In the genomic region with DNA sequence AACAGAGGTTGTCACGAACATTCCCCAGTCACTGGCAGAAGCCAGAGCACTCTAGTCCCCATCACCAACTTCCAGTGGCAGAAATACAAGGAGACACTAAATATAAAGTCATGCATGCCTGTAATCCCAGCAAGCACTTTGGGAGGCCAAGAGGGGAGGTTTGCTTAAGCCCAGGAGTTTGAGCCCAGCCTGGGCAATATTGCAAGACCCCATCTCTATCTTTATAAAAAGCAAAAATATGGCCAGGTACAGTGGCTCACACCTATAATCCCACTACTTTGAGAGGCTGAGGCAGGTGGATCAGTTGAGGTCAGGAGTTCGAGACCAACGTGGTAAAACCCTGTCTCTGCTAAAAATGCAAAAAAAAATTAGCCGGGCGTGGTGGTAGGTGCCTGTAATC, we compare ENCODE assay signal across 30 cellular contexts. TPM values are rescaled to one million over a fixed set of nuclear protein-coding genes. Genes with fewer than 3 reads are reported as not detected.
"Had no signal": no experiment of that assay in that cellular context is flagged by ENCODE, and none has a peak within 500 bp of the region (broad histone marks: within the 10 kb centered on the region; RNA-seq: fewer than 3 reads in every experiment).

No MANE protein-coding gene starts in this region.

- H3K9me3 ChIP-seq: stomach, suprapubic skin, testis, thoracic aorta, thyroid gland, tibial artery, tibial nerve, transverse colon, upper lobe of left lung, upper lobe of right lung, uterus, vagina had no signal

- H3K27ac ChIP-seq: stomach, suprapubic skin, testis, thoracic aorta, thyroid gland, tibial artery, tibial nerve, transverse colon, upper lobe of left lung, upper lobe of right lung, uterus, vagina had no signal

- H3K36me3 ChIP-seq: transverse colon, uterus had no signal

- H3K27me3 ChIP-seq: stomach, suprapubic skin, testis, thyroid gland, tibial artery, tibial nerve, transverse colon, upper lobe of left lung, upper lobe of right lung, uterus, vagina had no signal

- ATAC-seq: stimulated activated effector memory CD8-positive, alpha-beta T cell treated with anti-CD3 and anti-CD28 coated beads, Interleukin-12 subunit alpha, Interleukin-12 subunit beta, amount 100 ng/mL, for 72 hours; stimulated activated memory B cell treated with anti-CD40 and anti-IgM and Interleukin-4, amounts not matched to agents 10 μg/mL and 1 μg/mL and 100 μg/mL, for 72 hours; stimulated activated naive B cell treated with anti-CD40 and anti-IgM and Interleukin-4, amounts not matched to agents 10 μg/mL and 1 μg/mL and 100 μg/mL, for 72 hours; stimulated activated naive CD8-positive, alpha-beta T cell treated with anti-CD3 and anti-CD28 coated beads, Interleukin-15, amount 100 ng/mL, for 72 hours; stimulated activated naive CD8-positive, alpha-beta T cell treated with anti-CD3 and anti-CD28 coated beads, Interleukin-15, Interleukin-2, amounts not matched to agents 100 U/mL and 50 U/mL, for 24 hours; upper lobe of right lung had no signal

- DNase-seq: stimulated activated CD4-positive, alpha-beta T cell treated with anti-CD3 and anti-CD28 coated beads, Interleukin-2, amount 100 ng/mL, for 48 hours; stimulated activated CD4-positive, alpha-beta T cell treated with anti-CD3 and anti-CD28 coated beads, Interleukin-4, amount 100 ng/mL, for 1 hour; stimulated activated CD4-positive, alpha-beta T cell treated with anti-CD3 and anti-CD28 coated beads, Interleukin-4, amount 100 ng/mL, for 24 hours; stimulated activated CD4-positive, alpha-beta T cell treated with anti-CD3 and anti-CD28 coated beads, Interleukin-4, amount 100 ng/mL, for 4 hours; stimulated activated CD8-positive, alpha-beta memory T cell treated with anti-CD3 and anti-CD28 coated beads, Interleukin-4, amount 100 ng/mL, for 48 hours; stimulated activated naive B cell treated with anti-CD40 and anti-IgM and Interleukin-4, amounts not matched to agents 10 μg/mL and 1 μg/mL and 100 μg/mL, for 72 hours; stimulated activated naive CD4-positive, alpha-beta T cell; stimulated activated naive CD4-positive, alpha-beta T cell treated with Interleukin-2 at 50 U/mL for 16 hours; stimulated activated naive CD8-positive, alpha-beta T cell treated with anti-CD3 and anti-CD28 coated beads, Interleukin-15, amount 100 ng/mL, for 72 hours; stimulated activated naive CD8-positive, alpha-beta T cell treated with anti-CD3 and anti-CD28 coated beads, Interleukin-15, Interleukin-2, amounts not matched to agents 100 U/mL and 50 U/mL, for 24 hours; stomach; substantia nigra; testis; thyroid gland; tibial artery; transverse colon; trophoblast cell; upper lobe of left lung; upper lobe of right lung; uterus had no signal

- H3K4me1 ChIP-seq: stomach, suprapubic skin, testis, thyroid gland, tibial artery, tibial nerve, transverse colon, upper lobe of left lung, upper lobe of right lung, uterus, vagina had no signal

- H3K4me3 ChIP-seq: stomach, suprapubic skin, testis, thoracic aorta, thyroid gland, tibial artery, tibial nerve, transverse colon, upper lobe of left lung, upper lobe of right lung, uterus, vagina had no signal

- FAIRE-seq: urothelium cell line had no signal

RNA-seq across cellular contexts. Expression of a gene that starts 40.7 kb away (rescaled TPM):
- total RNA-seq: suprapubic skin, temporal lobe, thoracic aorta, upper lobe of left lung, urinary bladder, vagina had no signal
- polyA plus RNA-seq: stomach, thymus, urinary bladder had no signal
